In genomic region chr11:75148436-75148983, GRCh38 we compare ENCODE assay signal across 1 cellular context.
TF ChIP-seq lines count a peak whose summit lies in the region.

No MANE protein-coding gene starts in this region.

TF ChIP-seq in GM12878, 131 proteins besides CTCF, POLR2A, EP300 and RAD21:
- TF ChIP-seq RUNX3 (IDR thresholded peaks at IDR 0.05; ENCODE audit: low read length) (no peak), CHD1 (IDR thresholded peaks at IDR 0.05; ENCODE audit: low read depth, low read length) (no peak), ATF3 (IDR thresholded peaks at IDR 0.05; ENCODE audit: borderline replicate concordance, extremely low read depth, low read depth, low read length) (no peak), CREM (IDR thresholded peaks at IDR 0.05; ENCODE audit: low read depth) (no peak), HCFC1 (IDR thresholded peaks at IDR 0.05; ENCODE audit: low read length) (no peak)
